Comparison of ENCODE assay signal across 1 cellular context in the genomic region with DNA sequence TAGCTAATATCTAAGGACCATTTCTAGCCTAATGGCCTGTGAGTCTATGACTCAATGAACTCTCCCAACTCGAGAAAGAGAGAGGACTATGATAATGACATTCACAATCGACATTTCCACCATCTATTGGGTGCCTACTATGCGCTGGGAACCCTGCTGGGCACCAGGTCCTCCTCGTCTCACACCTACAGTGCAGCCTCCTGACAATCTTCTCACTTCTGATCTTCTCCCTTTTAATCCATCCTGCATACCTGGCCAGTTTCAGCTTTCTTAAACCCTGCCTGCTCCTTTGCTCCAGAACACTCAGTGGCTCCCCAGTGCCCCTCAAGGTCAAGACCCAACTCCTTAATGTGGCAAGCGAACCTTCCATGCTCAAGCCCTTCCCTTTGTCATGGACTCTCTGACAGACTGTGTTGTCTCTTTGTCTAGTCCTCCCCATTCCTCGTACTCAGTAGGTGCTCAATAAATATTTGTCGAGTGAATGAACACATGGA.
TF ChIP-seq lines count a peak whose summit lies in the region.

No MANE protein-coding gene starts in this region.

TF ChIP-seq in HepG2, 621 proteins besides CTCF, POLR2A, EP300 and RAD21:
- TF ChIP-seq, protein P1, sequence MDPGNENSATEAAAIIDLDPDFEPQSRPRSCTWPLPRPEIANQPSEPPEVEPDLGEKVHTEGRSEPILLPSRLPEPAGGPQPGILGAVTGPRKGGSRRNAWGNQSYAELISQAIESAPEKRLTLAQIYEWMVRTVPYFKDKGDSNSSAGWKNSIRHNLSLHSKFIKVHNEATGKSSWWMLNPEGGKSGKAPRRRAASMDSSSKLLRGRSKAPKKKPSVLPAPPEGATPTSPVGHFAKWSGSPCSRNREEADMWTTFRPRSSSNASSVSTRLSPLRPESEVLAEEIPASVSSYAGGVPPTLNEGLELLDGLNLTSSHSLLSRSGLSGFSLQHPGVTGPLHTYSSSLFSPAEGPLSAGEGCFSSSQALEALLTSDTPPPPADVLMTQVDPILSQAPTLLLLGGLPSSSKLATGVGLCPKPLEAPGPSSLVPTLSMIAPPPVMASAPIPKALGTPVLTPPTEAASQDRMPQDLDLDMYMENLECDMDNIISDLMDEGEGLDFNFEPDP (CRISPR knock-in tag; conservative IDR thresholded peaks at IDR 0.05), result 0 out of 2 replicates have a peak, but pooled peaks have one; percentile 18
- TF ChIP-seq NR2C2 (CRISPR knock-in tag; IDR thresholded peaks at IDR 0.05; ENCODE audit: borderline replicate concordance), result no peak
- TF ChIP-seq, protein P2, sequence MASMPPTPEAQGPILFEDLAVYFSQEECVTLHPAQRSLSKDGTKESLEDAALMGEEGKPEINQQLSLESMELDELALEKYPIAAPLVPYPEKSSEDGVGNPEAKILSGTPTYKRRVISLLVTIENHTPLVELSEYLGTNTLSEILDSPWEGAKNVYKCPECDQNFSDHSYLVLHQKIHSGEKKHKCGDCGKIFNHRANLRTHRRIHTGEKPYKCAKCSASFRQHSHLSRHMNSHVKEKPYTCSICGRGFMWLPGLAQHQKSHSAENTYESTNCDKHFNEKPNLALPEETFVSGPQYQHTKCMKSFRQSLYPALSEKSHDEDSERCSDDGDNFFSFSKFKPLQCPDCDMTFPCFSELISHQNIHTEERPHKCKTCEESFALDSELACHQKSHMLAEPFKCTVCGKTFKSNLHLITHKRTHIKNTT (CRISPR knock-in tag; IDR thresholded peaks at IDR 0.05), result no peak
